Comparison of ENCODE assay signal across 16 cellular contexts in genomic region chr21:41580758-41581554, GRCh38.
DNase-seq lines count a peak whose midpoint lies in the region; FAIRE-seq and TF ChIP-seq lines count a peak whose summit lies in the region.
"Had no signal": no experiment of that assay in that cellular context is flagged by ENCODE, and none has a peak within 500 bp of the region (broad histone marks: within the 10 kb centered on the region; RNA-seq: fewer than 3 reads in every experiment).

No MANE protein-coding gene starts in this region.

- H3K27ac ChIP-seq in VCaP (peak overlapping the region; percentile 96), small intestine (ENCODE audit: low read depth in 1 of 2, low read length in 1 of 2) (peak overlapping the region; percentile 88 to 92)
- H3K27ac ChIP-seq: left lung had no signal

- H3K4me1 ChIP-seq in small intestine (ENCODE audit: control insufficient read depth in 2 of 2, insufficient read depth in 1 of 2, low read depth in 1 of 2, low read length in 1 of 2), result peaks cover 0 to 8% of the 10 kb centered on the region in 2 donors
- H3K4me1 ChIP-seq: left lung had no signal

- no peaks in the 10 kb centered on the region for H3K36me3 ChIP-seq in small intestine (ENCODE audit: control insufficient read depth in 2 of 2, insufficient read depth in 2 of 2, low read length in 2 of 2)
- H3K36me3 ChIP-seq: left lung had no signal

- no peaks in the 10 kb centered on the region for H3K9me3 ChIP-seq in small intestine (ENCODE audit: control insufficient read depth, low read depth)

- TF ChIP-seq CTCF in VCaP (conservative IDR thresholded peaks at IDR 0.05) (no peak), D721Med (IDR thresholded peaks at IDR 0.05; ENCODE audit: insufficient read depth, missing control alignments) (no peak)

- peak; percentile 98 for DNase-seq in HPDE6-E6E7 (ENCODE audit: extremely low spot score)
- peak; percentile 60 for DNase-seq in islet precursor cell
- peak; percentile 58 for DNase-seq in small intestine
- no peak for DNase-seq in UCSD-AML1 (lab: John Stamatoyannopoulos, UW; ENCODE audit: unreplicated experiment)
- DNase-seq in GOT3 (lab: John Stamatoyannopoulos, UW), result no peak
- DNase-seq in D721Med (ENCODE audit: insufficient read length, low spot score), result no peak
- no peak for DNase-seq in stimulated activated CD4-positive, alpha-beta T cell treated with anti-CD3 and anti-CD28 coated beads, Interleukin-12 subunit alpha, Interleukin-12 subunit beta, amount 100 ng/mL, for 4 hours
- DNase-seq: activated CD4-positive, alpha-beta T cell treated with anti-CD3 and anti-CD28 coated beads, Interleukin-2, amount 10 ng/mL, durations not matched to agents 24 days and 14 days; activated T-cell treated with anti-CD3 and anti-CD28 coated beads, Interleukin-2, amount 50 U/mL, for 24 hours; COR-L47; effector memory CD4-positive, alpha-beta T cell; left lung; NCI-H1694 treated with DMSO at 0.1 percent for 48 hours; NCI-H345 had no signal

- H3K27me3 ChIP-seq in small intestine (ENCODE audit: control insufficient read depth in 2 of 2, insufficient read depth in 2 of 2, low read length in 2 of 2), result no peaks in the 10 kb centered on the region
- H3K27me3 ChIP-seq: left lung had no signal

- H3K4me3 ChIP-seq in small intestine (ENCODE audit: low read depth in 1 of 2, low read length in 2 of 2), result peak overlapping the region in 1 of 2 donors; percentile 38
- H3K4me3 ChIP-seq: left lung had no signal

- 38 to 63% (median 51%) methylated on average over 13 of the region's 13 CpGs for WGBS in small intestine, 3 donors

- no peak for FAIRE-seq in small intestine (lab: Jason Lieb, UNC)
- FAIRE-seq in D721Med (lab: Jason Lieb, UNC), result no peak
- FAIRE-seq: H54 had no signal

Comparison
In these comparisons a context has a peak if more than half of its experiments do, and no peak if none do; other contexts are left out.
1. DNase-seq: peak in HPDE6-E6E7 (single experiment), islet precursor cell (single experiment) and small intestine (single experiment); none in UCSD-AML1 (single experiment), GOT3 (single experiment), D721Med (single experiment) and stimulated activated CD4-positive, alpha-beta T cell treated with anti-CD3 and anti-CD28 coated beads, Interleukin-12 subunit alpha, Interleukin-12 subunit beta, amount 100 ng/mL, for 4 hours (single experiment).